ENCODE assay signal across 18 cellular contexts in genomic region chr11:70073188-70073817, GRCh38. TPM values are rescaled to one million over a fixed set of nuclear protein-coding genes. Genes with fewer than 3 reads are reported as not detected.
DNase-seq lines count a peak whose midpoint lies in the region; ATAC-seq and TF ChIP-seq lines count a peak whose summit lies in the region.
"Had no signal": no experiment of that assay in that cellular context is flagged by ENCODE, and none has a peak within 500 bp of the region (broad histone marks: within the 10 kb centered on the region; RNA-seq: fewer than 3 reads in every experiment).

No MANE protein-coding gene starts in this region.

- H3K9ac ChIP-seq in HUES64 (ENCODE audit: low read depth, low read length) (no peak overlapping the region), mammary epithelial cell (ENCODE audit: insufficient read depth, low read length) (no peak overlapping the region), MM.1S (ENCODE audit: low read length) (no peak overlapping the region)

- H3K4me2 ChIP-seq in mammary epithelial cell (ENCODE audit: insufficient read depth, low read depth, low read length) (no peak overlapping the region), osteoblast (ENCODE audit: insufficient read depth, low read length) (no peak overlapping the region), MM.1S (ENCODE audit: low read depth, low read length) (no peak overlapping the region)

- H3K79me2 ChIP-seq in mammary epithelial cell (ENCODE audit: insufficient read depth, low read length) = peaks cover 6% of the 10 kb centered on the region
- no peaks in the 10 kb centered on the region for H3K79me2 ChIP-seq in osteoblast (ENCODE audit: insufficient read depth, low read length)
- H3K79me2 ChIP-seq in MM.1S (ENCODE audit: low read length) = no peaks in the 10 kb centered on the region

- H3K27ac ChIP-seq in HUES64 (ENCODE audit: low read depth, low read length) (peak overlapping the region; percentile 19; the same call in 1 of the 2 replicates), mammary epithelial cell (ENCODE audit: insufficient read depth, low read depth, low read length) (no peak overlapping the region), osteoblast (ENCODE audit: low read depth, low read length) (no peak overlapping the region), adrenal gland (no peak overlapping the region), MM.1S (ENCODE audit: low read length) (no peak overlapping the region)
- H3K27ac ChIP-seq: brain microvascular endothelial cell, C4-2B, dorsolateral prefrontal cortex had no signal

- DNase-seq in COR-L47 (lab: John Stamatoyannopoulos, UW) (peak; percentile 63), mammary epithelial cell (no peak), osteoblast (ENCODE audit: insufficient read length, low spot score, missing footprints) (peak; percentile 56), adrenal gland (no peak), MM.1S (no peak)
- DNase-seq: activated CD4-positive, alpha-beta T cell treated with anti-CD3 and anti-CD28 coated beads for 4 hours; DMS53; NCI-H1092; NCI-H2171 treated with DMSO at 0.1 percent for 48 hours; T-helper 9 cell had no signal

- H4K20me1 ChIP-seq in mammary epithelial cell (ENCODE audit: insufficient read depth, low read length) (no peaks in the 10 kb centered on the region), osteoblast (ENCODE audit: insufficient read depth, low read length) (no peaks in the 10 kb centered on the region), MM.1S (ENCODE audit: insufficient read depth, low read length) (no peaks in the 10 kb centered on the region)

- no peak overlapping the region for H2AFZ ChIP-seq in mammary epithelial cell (ENCODE audit: low read depth, low read length)
- H2AFZ ChIP-seq in osteoblast (ENCODE audit: low read length) = no peak overlapping the region
- H2AFZ ChIP-seq in MM.1S (ENCODE audit: low read length) = no peak overlapping the region

- TSS peak; percentile 30 for BruUV-seq in mammary epithelial cell (replicated peaks; lab: Mats Ljungman, UMichigan)

- intact Hi-C loops in mammary epithelial cell (cut with micrococcal nuclease) = no loop called here
- intact Hi-C loops in adrenal gland (cut with DNase I) = no loop called here

- WGBS in HUES64 = 12% methylated on average over 18 of the region's 18 CpGs
- WGBS in mammary epithelial cell (ENCODE audit: low coverage, missing lambda C conversion rate) = 89% methylated on average over 18 of the region's 18 CpGs
- 32 to 53% (median 42%) methylated on average over 17 to 18 of the region's 18 CpGs for WGBS in adrenal gland, 4 donors

- H3K4me1 ChIP-seq in HUES64 (ENCODE audit: insufficient read depth, low read length) (peaks cover 19% of the 10 kb centered on the region), mammary epithelial cell (ENCODE audit: insufficient read depth, low read length) (peaks cover 11% of the 10 kb centered on the region), osteoblast (ENCODE audit: insufficient read depth, low read length) (no peaks in the 10 kb centered on the region), adrenal gland (replicated peaks in 1 of 2) (no peaks in the 10 kb centered on the region), MM.1S (ENCODE audit: low read length) (no peaks in the 10 kb centered on the region)

- H3K9me3 ChIP-seq in HUES64 (ENCODE audit: insufficient read depth, low read depth, low read length) (no peaks in the 10 kb centered on the region), mammary epithelial cell (replicated peaks; ENCODE audit: insufficient read depth, low read length) (no peaks in the 10 kb centered on the region), osteoblast (ENCODE audit: low read depth, low read length) (no peaks in the 10 kb centered on the region), adrenal gland (replicated peaks in 1 of 3) (no peaks in the 10 kb centered on the region), MM.1S (replicated peaks; ENCODE audit: insufficient read depth, low read length) (no peaks in the 10 kb centered on the region)
- H3K9me3 ChIP-seq: heart left ventricle had no signal

- no peaks in the 10 kb centered on the region for H3K36me3 ChIP-seq in HUES64 (ENCODE audit: insufficient read depth, low read length)
- H3K36me3 ChIP-seq in mammary epithelial cell (ENCODE audit: insufficient read depth, low read length) = no peaks in the 10 kb centered on the region
- H3K36me3 ChIP-seq in osteoblast (ENCODE audit: insufficient read depth, low read length) = no peaks in the 10 kb centered on the region
- no peaks in the 10 kb centered on the region for H3K36me3 ChIP-seq in adrenal gland (replicated peaks in 1 of 2)
- no peaks in the 10 kb centered on the region for H3K36me3 ChIP-seq in MM.1S (replicated peaks; ENCODE audit: insufficient read depth, low read length)
- H3K36me3 ChIP-seq: brain microvascular endothelial cell, heart left ventricle had no signal

- H3K4me3 ChIP-seq in HUES64 (ENCODE audit: low read length) = no peak overlapping the region
- no peak overlapping the region for H3K4me3 ChIP-seq in mammary epithelial cell (replicated peaks in 1 of 3; ENCODE audit: insufficient read depth in 1 of 3, low read depth in 2 of 3, low read length in 3 of 3)
- H3K4me3 ChIP-seq in osteoblast (ENCODE audit: insufficient read depth, low read length) = no peak overlapping the region
- H3K4me3 ChIP-seq in adrenal gland = no peak overlapping the region
- H3K4me3 ChIP-seq in MM.1S (ENCODE audit: low read length) = no peak overlapping the region
- H3K4me3 ChIP-seq: dorsolateral prefrontal cortex, heart left ventricle had no signal

- dilution Hi-C loops in mammary epithelial cell (cut with HindIII; ENCODE audit: low sequenced_read_pairs) = no loop called here

- no peak for ATAC-seq in GM21737 (IDR thresholded peaks at IDR 0.05; ENCODE audit: unreplicated experiment)

- in situ Hi-C loops in mammary epithelial cell (cut with MboI; ENCODE audit: low sequenced_read_pairs in 2 of 2) = no loop called here

- TF ChIP-seq POLR2A in adrenal gland (IDR thresholded peaks at IDR 0.05) = no peak

- no peak for TF ChIP-seq CTCF in mammary epithelial cell (conservative IDR thresholded peaks at IDR 0.05 in 1 of 2, IDR thresholded peaks at IDR 0.05 in 1 of 2; ENCODE audit: extremely low read depth in 1 of 2, insufficient read depth in 1 of 2, low read depth in 1 of 2, low read length in 2 of 2)
- TF ChIP-seq CTCF in osteoblast (IDR thresholded peaks at IDR 0.05; ENCODE audit: extremely low read depth, low read depth, low read length) = no peak
- TF ChIP-seq CTCF in adrenal gland (IDR thresholded peaks at IDR 0.05) = no peak
- TF ChIP-seq CTCF in MM.1S (IDR thresholded peaks at IDR 0.05; ENCODE audit: low read length) = no peak

- no peaks in the 10 kb centered on the region for H3F3A ChIP-seq in MM.1S (ENCODE audit: insufficient read depth, low read length)

- H3K27me3 ChIP-seq in HUES64 (ENCODE audit: insufficient read depth, low read length) (peaks cover 81% of the 10 kb centered on the region), mammary epithelial cell (ENCODE audit: insufficient read depth, low read length) (no peaks in the 10 kb centered on the region), osteoblast (ENCODE audit: insufficient read depth, low read length) (peaks cover 45% of the 10 kb centered on the region), adrenal gland (peaks cover 17% of the 10 kb centered on the region), MM.1S (replicated peaks; ENCODE audit: insufficient read depth, low read length) (peaks cover 96% of the 10 kb centered on the region)

- CTCF ChIA-PET in mammary epithelial cell (lab: Charles Lee; ENCODE audit: low non-redundant PET) = no interaction called here

- H3K9me2 ChIP-seq in MM.1S (replicated peaks; ENCODE audit: insufficient read depth, low read length) = no peaks in the 10 kb centered on the region

RNA-seq across cellular contexts. Expression of gene ANO1, which starts 4.8 kb away (rescaled TPM):
- polyA plus RNA-seq in HUES64 (2013, experiment 1 of 2) = 2.9 TPM
- 3.8 TPM for polyA plus RNA-seq in HUES64 (2013, experiment 2 of 2)
- total RNA-seq in mammary epithelial cell (100 to 1,000 TPM in 1 of 2 donors, 10 to 100 TPM in 1; 54.3 to 181 TPM), osteoblast (0.88 TPM in 1 of 2 replicates, not detected in the other), adrenal gland (1 to 10 TPM in 7 of 8 donors, under 1 TPM in 1; 0.67 to 6.7 (median 2.2) TPM)
- polyA plus RNA-seq in mammary epithelial cell (147 TPM), adrenal gland (1 to 10 TPM; 1.8 to 3.9 (median 3.1) TPM)
- 191 TPM for polyA minus RNA-seq in mammary epithelial cell
- total RNA-seq: mononuclear cell, osteocyte had no signal

Comparison
In these comparisons a context has a peak if more than half of its experiments do, and no peak if none do; other contexts are left out.
1. DNase-seq: peak in COR-L47 (single experiment) and osteoblast (single experiment); none in mammary epithelial cell (single experiment), adrenal gland (0 of 7) and MM.1S (single experiment).
2. RNA of gene ANO1, which starts 4.8 kb away (total RNA-seq): 54.3 to 181 TPM in mammary epithelial cell; 0.67 to 6.7 TPM in adrenal gland and 0.88 TPM in osteoblast; every median in the first group is over 4 times any median in the second.